In the genomic region with DNA sequence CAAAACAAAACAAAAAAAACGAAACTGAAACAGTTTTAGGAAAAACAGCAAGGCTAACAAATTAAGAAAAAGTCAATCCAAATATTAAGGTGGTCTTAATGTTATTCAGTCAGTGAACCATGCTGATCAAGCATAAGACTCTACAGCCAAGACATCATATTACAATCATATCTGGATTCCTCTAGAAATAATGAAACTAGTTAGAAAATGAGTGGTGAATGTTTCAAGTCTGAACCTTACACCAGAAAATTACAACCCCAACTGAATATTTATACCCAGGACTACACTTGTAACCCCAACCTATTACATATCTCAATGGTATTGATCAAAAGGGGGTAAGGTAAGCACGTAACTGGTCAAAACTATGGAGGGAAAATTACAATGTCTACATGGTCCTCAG, we compare ENCODE assay signal across 19 cellular contexts. TPM values are rescaled to one million over a fixed set of nuclear protein-coding genes. Genes with fewer than 3 reads are reported as not detected.
DNase-seq lines count a peak whose midpoint lies in the region; ATAC-seq and TF ChIP-seq lines count a peak whose summit lies in the region.
"Had no signal": no experiment of that assay in that cellular context is flagged by ENCODE, and none has a peak within 500 bp of the region (broad histone marks: within the 10 kb centered on the region; RNA-seq: fewer than 3 reads in every experiment).

No MANE protein-coding gene starts in this region.

- ATAC-seq in natural killer cell (no peak), GM18907 (IDR thresholded peaks at IDR 0.05; ENCODE audit: unreplicated experiment) (no peak)
- ATAC-seq: A549 had no signal

- H3K9me2 ChIP-seq in GM23248 (ENCODE audit: insufficient read depth), result no peaks in the 10 kb centered on the region

- H3K9ac ChIP-seq in GM23248 (0 out of 2 replicates have a peak overlapping the region, but pooled peaks have one; percentile 20), adipocyte (ENCODE audit: low read length) (no peak overlapping the region)

- WGBS in GM23248 (ENCODE audit: low coverage in 1 of 2, low lambda C conversion rate in 2 of 2, missing lambda C conversion rate in 2 of 2), 2 experiments, result 51 to 53% methylated on average over 2 of the region's 2 CpGs

- H3K4me1 ChIP-seq in GM23248 (ENCODE audit: insufficient read depth) (no peaks in the 10 kb centered on the region), adipocyte (ENCODE audit: control insufficient read depth, insufficient read depth, low read length) (no peaks in the 10 kb centered on the region), SJCRH30 (no peaks in the 10 kb centered on the region)
- H3K4me1 ChIP-seq: A549 had no signal

- peak overlapping the region; percentile 59 for H3K27ac Mint-ChIP-seq in activated CD4-positive, alpha-beta memory T cell treated with anti-CD3 and anti-CD28 coated beads, Interleukin-2, amount 10 ng/mL, durations not matched to agents 7 days and 5 days
- H3K27ac Mint-ChIP-seq in activated CD4-positive, alpha-beta memory T cell treated with anti-CD3 and anti-CD28 coated beads for 36 hours, result no peak overlapping the region
- H3K27ac Mint-ChIP-seq in natural killer cell, result peak overlapping the region; percentile 30 to 71

- no peak for DNase-seq in activated CD4-positive, alpha-beta memory T cell treated with anti-CD3 and anti-CD28 coated beads, Interleukin-2, amount 10 ng/mL, durations not matched to agents 7 days and 5 days
- no peak for DNase-seq in activated CD4-positive, alpha-beta memory T cell treated with anti-CD3 and anti-CD28 coated beads for 36 hours
- DNase-seq in GM23248, result no peak
- DNase-seq in adipocyte (ENCODE audit: low read depth), result no peak
- no peak for DNase-seq in natural killer cell
- DNase-seq in SJCRH30, result no peak
- no peak for DNase-seq in stimulated activated CD4-positive, alpha-beta T cell treated with anti-CD3 and anti-CD28 coated beads, Interleukin-12 subunit alpha, Interleukin-12 subunit beta, amount 100 ng/mL, for 4 hours
- DNase-seq: activated CD4-positive, CD25-positive, alpha-beta regulatory T cell treated with anti-CD3 and anti-CD28 coated beads, Interleukin-2, amount 50 U/mL, for 72 hours; activated naive CD4-positive, alpha-beta T cell treated with Interleukin-2 at 50 U/mL for 16 hours; cerebellar nuclear complex; COR-L47; GDM1; hippocampal formation; small intestine; SW 1271 had no signal

- H3K36me3 ChIP-seq in GM23248 (ENCODE audit: low read depth) (peaks cover 38% of the 10 kb centered on the region), adipocyte (ENCODE audit: control insufficient read depth, insufficient read depth, low read length, severe bottlenecking) (peaks cover 73% of the 10 kb centered on the region), SJCRH30 (peaks cover 54% of the 10 kb centered on the region)

- H4K20me1 ChIP-seq in GM23248 (ENCODE audit: insufficient read depth), result no peaks in the 10 kb centered on the region

- no peaks in the 10 kb centered on the region for H3K79me2 ChIP-seq in GM23248 (ENCODE audit: insufficient read depth)

- peak overlapping the region; percentile 15 for H3K4me3 Mint-ChIP-seq in activated CD4-positive, alpha-beta memory T cell treated with anti-CD3 and anti-CD28 coated beads, Interleukin-2, amount 10 ng/mL, durations not matched to agents 7 days and 5 days
- H3K4me3 Mint-ChIP-seq in activated CD4-positive, alpha-beta memory T cell treated with anti-CD3 and anti-CD28 coated beads for 36 hours, result no peak overlapping the region
- no peak overlapping the region for H3K4me3 Mint-ChIP-seq in natural killer cell

- no peaks in the 10 kb centered on the region for H3F3A ChIP-seq in GM23248 (ENCODE audit: insufficient read depth)

- no peak overlapping the region for H2AFZ ChIP-seq in GM23248

- CTCF ChIA-PET in activated CD4-positive, alpha-beta memory T cell treated with anti-CD3 and anti-CD28 coated beads, Interleukin-2, amount 10 ng/mL, durations not matched to agents 7 days and 5 days (lab: Charles Lee), result no interaction called here
- CTCF ChIA-PET in activated CD4-positive, alpha-beta memory T cell treated with anti-CD3 and anti-CD28 coated beads for 36 hours (lab: Charles Lee), result interaction anchor here (1.0 kb wide), 1 partner anchor 479 kb away, joined by 3 read pairs; no protein-coding TSS in a partner anchor

- no peaks in the 10 kb centered on the region for H3K9me3 Mint-ChIP-seq in activated CD4-positive, alpha-beta memory T cell treated with anti-CD3 and anti-CD28 coated beads, Interleukin-2, amount 10 ng/mL, durations not matched to agents 7 days and 5 days
- no peaks in the 10 kb centered on the region for H3K9me3 Mint-ChIP-seq in activated CD4-positive, alpha-beta memory T cell treated with anti-CD3 and anti-CD28 coated beads for 36 hours
- H3K9me3 Mint-ChIP-seq in natural killer cell, result no peaks in the 10 kb centered on the region

- H3K4me2 ChIP-seq in GM23248 (ENCODE audit: unreplicated experiment), result no peak overlapping the region
- H3K4me2 ChIP-seq: A549 had no signal

- in situ Hi-C loops in GM23248 (cut with MboI), result no loop called here

- H3K4me3 ChIP-seq in GM23248 (peak overlapping the region; percentile 10), adipocyte (ENCODE audit: low read length) (peak overlapping the region; percentile 39), SJCRH30 (no peak overlapping the region)
- H3K4me3 ChIP-seq: A549, tibial nerve had no signal

- peaks cover 23% of the 10 kb centered on the region for H3K4me1 Mint-ChIP-seq in activated CD4-positive, alpha-beta memory T cell treated with anti-CD3 and anti-CD28 coated beads, Interleukin-2, amount 10 ng/mL, durations not matched to agents 7 days and 5 days
- H3K4me1 Mint-ChIP-seq in activated CD4-positive, alpha-beta memory T cell treated with anti-CD3 and anti-CD28 coated beads for 36 hours (ENCODE audit: low read depth), result peaks cover 43% of the 10 kb centered on the region
- peaks cover 9 to 23% of the 10 kb centered on the region in 2 donors for H3K4me1 Mint-ChIP-seq in natural killer cell

- POLR2A ChIA-PET in activated CD4-positive, alpha-beta memory T cell treated with anti-CD3 and anti-CD28 coated beads, Interleukin-2, amount 10 ng/mL, durations not matched to agents 7 days and 5 days (lab: Charles Lee), result no interaction called here
- POLR2A ChIA-PET in activated CD4-positive, alpha-beta memory T cell treated with anti-CD3 and anti-CD28 coated beads for 36 hours (lab: Charles Lee), result no interaction called here

- H3K27me3 ChIP-seq in GM23248 (replicated peaks; ENCODE audit: insufficient read depth) (no peaks in the 10 kb centered on the region), adipocyte (replicated peaks; ENCODE audit: control insufficient read depth, insufficient read depth, low read length) (no peaks in the 10 kb centered on the region), SJCRH30 (no peaks in the 10 kb centered on the region)
- H3K27me3 ChIP-seq: neutrophil, tibial nerve had no signal

- no peak for TF ChIP-seq CTCF in natural killer cell (IDR thresholded peaks at IDR 0.05)

- H3K36me3 Mint-ChIP-seq in activated CD4-positive, alpha-beta memory T cell treated with anti-CD3 and anti-CD28 coated beads, Interleukin-2, amount 10 ng/mL, durations not matched to agents 7 days and 5 days (ENCODE audit: low read depth), result peaks cover 75% of the 10 kb centered on the region
- H3K36me3 Mint-ChIP-seq in activated CD4-positive, alpha-beta memory T cell treated with anti-CD3 and anti-CD28 coated beads for 36 hours, result peaks cover 55% of the 10 kb centered on the region
- H3K36me3 Mint-ChIP-seq in natural killer cell, result peaks cover 37% of the 10 kb centered on the region

- intact Hi-C loops in activated CD4-positive, alpha-beta memory T cell treated with anti-CD3 and anti-CD28 coated beads for 36 hours (cut with micrococcal nuclease), result loop anchor here (1.0 to 2.0 kb wide), 3 partner anchors 30 to 54 kb away; no protein-coding TSS in a partner anchor
- intact Hi-C loops in natural killer cell (cut with micrococcal nuclease), result loop anchor here (10.0 kb wide), 1 partner anchor 165 kb away; no protein-coding TSS in a partner anchor

- H3K27ac ChIP-seq in GM23248 (no peak overlapping the region), SJCRH30 (no peak overlapping the region)
- H3K27ac ChIP-seq: A549, neutrophil had no signal

- H3K9me3 ChIP-seq in GM23248 (ENCODE audit: low read depth) (no peaks in the 10 kb centered on the region), adipocyte (ENCODE audit: control insufficient read depth, low read length) (no peaks in the 10 kb centered on the region), SJCRH30 (replicated peaks) (no peaks in the 10 kb centered on the region)
- H3K9me3 ChIP-seq: A549, neutrophil, tibial nerve had no signal

- no peaks in the 10 kb centered on the region for H3K27me3 Mint-ChIP-seq in activated CD4-positive, alpha-beta memory T cell treated with anti-CD3 and anti-CD28 coated beads, Interleukin-2, amount 10 ng/mL, durations not matched to agents 7 days and 5 days
- no peaks in the 10 kb centered on the region for H3K27me3 Mint-ChIP-seq in activated CD4-positive, alpha-beta memory T cell treated with anti-CD3 and anti-CD28 coated beads for 36 hours
- H3K27me3 Mint-ChIP-seq in natural killer cell (ENCODE audit: low read depth in 2 of 2), result no peaks in the 10 kb centered on the region

RNA-seq across cellular contexts. Expression of a gene that starts 48.8 kb away (rescaled TPM):
- 10 to 100 TPM; 46.2 to 55.1 TPM for total RNA-seq in activated CD4-positive, alpha-beta memory T cell treated with anti-CD3 and anti-CD28 coated beads, Interleukin-2, amount 10 ng/mL, durations not matched to agents 7 days and 5 days
- total RNA-seq in activated CD4-positive, alpha-beta memory T cell treated with anti-CD3 and anti-CD28 coated beads for 36 hours, result 10 to 100 TPM; 58.3 to 64.9 TPM
- total RNA-seq in GM23248 (2014; rRNA removed; shearing (Covaris generic)), result 85.6 and 108 TPM in 2 replicates
- 53.0 and 56.5 TPM in 2 replicates for polyA plus RNA-seq in GM23248 (2016; fragmentation: Nextera tagmentation; extraction: Ambion mirVana)
- total RNA-seq in natural killer cell, result 10 to 100 TPM in 2 of 3 donors, 1 to 10 TPM in 1; 7.4 to 15.4 (median 10.9) TPM
- total RNA-seq in SJCRH30 (2014; rRNA removed; shearing (Covaris generic)), result 62.0 and 65.9 TPM in 2 replicates

RNA-seq across cellular contexts. Expression of a gene that starts 52.2 kb away (rescaled TPM):
- total RNA-seq in activated CD4-positive, alpha-beta memory T cell treated with anti-CD3 and anti-CD28 coated beads, Interleukin-2, amount 10 ng/mL, durations not matched to agents 7 days and 5 days, result 10 to 100 TPM; 36.1 to 40.9 TPM
- 10 to 100 TPM; 28.7 to 29.2 TPM for total RNA-seq in activated CD4-positive, alpha-beta memory T cell treated with anti-CD3 and anti-CD28 coated beads for 36 hours
- total RNA-seq in GM23248 (2014; rRNA removed; shearing (Covaris generic)), result 9.6 and 11.1 TPM in 2 replicates
- 6.8 and 8.5 TPM in 2 replicates for polyA plus RNA-seq in GM23248 (2016; fragmentation: Nextera tagmentation; extraction: Ambion mirVana)
- total RNA-seq in natural killer cell, result 10 to 100 TPM; 34.8 to 42.6 (median 36.1) TPM
- 22.9 and 29.6 TPM in 2 replicates for total RNA-seq in SJCRH30 (2014; rRNA removed; shearing (Covaris generic))

RNA-seq across cellular contexts. Expression of a gene that starts 52.7 kb away (rescaled TPM):
- 100 to 1,000 TPM; 130 to 144 TPM for total RNA-seq in activated CD4-positive, alpha-beta memory T cell treated with anti-CD3 and anti-CD28 coated beads, Interleukin-2, amount 10 ng/mL, durations not matched to agents 7 days and 5 days
- 10 to 100 TPM; 31.3 to 31.6 TPM for total RNA-seq in activated CD4-positive, alpha-beta memory T cell treated with anti-CD3 and anti-CD28 coated beads for 36 hours
- 69.2 and 109 TPM in 2 replicates for total RNA-seq in GM23248 (2014; rRNA removed; shearing (Covaris generic))
- 11.2 and 16.5 TPM in 2 replicates for polyA plus RNA-seq in GM23248 (2016; fragmentation: Nextera tagmentation; extraction: Ambion mirVana)
- 100 to 1,000 TPM; 502 to 568 (median 539) TPM for total RNA-seq in natural killer cell
- total RNA-seq in SJCRH30 (2014; rRNA removed; shearing (Covaris generic)), result 29.9 and 37.0 TPM in 2 replicates
